1 cellular context compared by ENCODE assay signal in the genomic region with DNA sequence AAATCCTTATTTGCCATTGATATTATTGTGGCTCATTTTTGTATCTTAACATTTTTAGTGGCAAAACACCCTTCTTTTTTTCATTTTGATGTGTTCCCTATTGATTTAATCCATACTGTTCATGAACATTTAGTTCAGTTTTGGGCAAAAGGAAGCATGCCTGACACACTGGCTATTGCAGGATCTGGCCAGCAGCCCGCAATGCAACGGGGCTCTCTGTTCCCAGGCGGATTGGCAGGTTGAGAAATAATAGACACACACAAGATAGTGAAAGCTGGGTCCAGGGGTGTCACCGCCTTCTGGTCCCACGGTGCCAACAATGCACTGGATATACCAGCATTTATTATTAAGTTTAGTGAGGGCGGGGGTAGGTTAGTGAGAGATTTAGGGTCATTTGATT. TPM values are rescaled to one million over a fixed set of nuclear protein-coding genes. Genes with fewer than 3 reads are reported as not detected.
"Had no signal": no experiment of that assay in that cellular context is flagged by ENCODE, and none has a peak within 500 bp of the region (broad histone marks: within the 10 kb centered on the region; RNA-seq: fewer than 3 reads in every experiment).

No MANE protein-coding gene starts in this region.

RNA-seq across cellular contexts. Expression of gene FAM47E, which starts 30.1 kb away (rescaled TPM):
- total RNA-seq: M059J had no signal
